In genomic region chr16:4380131-4381063, GRCh38 we compare ENCODE assay signal across 15 cellular contexts. TPM values are rescaled to one million over a fixed set of nuclear protein-coding genes. Genes with fewer than 3 reads are reported as not detected.
DNase-seq lines count a peak whose midpoint lies in the region; ATAC-seq and TF ChIP-seq lines count a peak whose summit lies in the region.
"Had no signal": no experiment of that assay in that cellular context is flagged by ENCODE, and none has a peak within 500 bp of the region (broad histone marks: within the 10 kb centered on the region; RNA-seq: fewer than 3 reads in every experiment).

No MANE protein-coding gene starts in this region.

- ATAC-seq in GM19467 (IDR thresholded peaks at IDR 0.05; ENCODE audit: unreplicated experiment): no peak
- ATAC-seq: heart right ventricle; naive thymus-derived CD4-positive, alpha-beta T cell; stimulated activated naive CD8-positive, alpha-beta T cell treated with anti-CD3 and anti-CD28 coated beads, Interleukin-15, amount 100 ng/mL, for 72 hours had no signal

- H3K27ac ChIP-seq in cardiac muscle cell (peak overlapping the region; percentile 50), vagina (peak overlapping the region; percentile 35)
- H3K27ac ChIP-seq: epithelial cell of prostate had no signal

- H3K9me3 Mint-ChIP-seq in mesothelial cell of epicardium: no peaks in the 10 kb centered on the region
- H3K9me3 Mint-ChIP-seq: activated naive CD4-positive, alpha-beta T cell treated with anti-CD3 and anti-CD28 coated beads for 36 hours; naive thymus-derived CD4-positive, alpha-beta T cell; stimulated activated naive CD8-positive, alpha-beta T cell treated with anti-CD3 and anti-CD28 coated beads, Interleukin-15, amount 100 ng/mL, for 72 hours had no signal

- no peaks in the 10 kb centered on the region for H3K27me3 Mint-ChIP-seq in mesothelial cell of epicardium (ENCODE audit: low read depth)
- H3K27me3 Mint-ChIP-seq: naive thymus-derived CD4-positive, alpha-beta T cell; stimulated activated naive CD8-positive, alpha-beta T cell treated with anti-CD3 and anti-CD28 coated beads, Interleukin-15, amount 100 ng/mL, for 72 hours had no signal

- DNase-seq in cardiac muscle cell (ENCODE audit: low read depth in 1 of 2, low spot score in 1 of 2) (no peak), cardiac septum (ENCODE audit: low spot score) (no peak), dermis blood vessel endothelial cell (peak; percentile 14), mesothelial cell of epicardium (ENCODE audit: low spot score in 2 of 2, unreplicated experiment in 2 of 2) (no peak), vagina (ENCODE audit: extremely low spot score in 2 of 2) (no peak), HPDE6-E6E7 (ENCODE audit: extremely low spot score) (no peak)
- no peak for DNase-seq in stimulated activated naive CD4-positive, alpha-beta T cell treated with Interleukin-2 at 50 U/mL for 16 hours (lab: John Stamatoyannopoulos, UW)
- DNase-seq: activated naive CD4-positive, alpha-beta T cell treated with anti-CD3 and anti-CD28 coated beads for 36 hours; Calu3; MG63; stimulated activated naive CD8-positive, alpha-beta T cell treated with anti-CD3 and anti-CD28 coated beads, Interleukin-15, amount 100 ng/mL, for 72 hours had no signal

- H3K36me3 Mint-ChIP-seq in mesothelial cell of epicardium: peaks cover 2% of the 10 kb centered on the region

- no peaks in the 10 kb centered on the region for H3K36me3 ChIP-seq in cardiac muscle cell
- H3K36me3 ChIP-seq in vagina: peaks cover 0 to 29% of the 10 kb centered on the region in 2 donors

- H3K27me3 ChIP-seq in cardiac muscle cell (no peaks in the 10 kb centered on the region), vagina (no peaks in the 10 kb centered on the region)
- H3K27me3 ChIP-seq: heart right ventricle, MG63 had no signal

- TF ChIP-seq POLR2A in vagina (IDR thresholded peaks at IDR 0.05): no peak

- H3K9me3 ChIP-seq in cardiac muscle cell (ENCODE audit: low read depth): no peaks in the 10 kb centered on the region
- no peaks in the 10 kb centered on the region for H3K9me3 ChIP-seq in vagina
- H3K9me3 ChIP-seq: heart right ventricle, MG63 had no signal

- peaks cover 26% of the 10 kb centered on the region for H3K4me1 Mint-ChIP-seq in mesothelial cell of epicardium

- H3K4me3 Mint-ChIP-seq in mesothelial cell of epicardium: no peak overlapping the region
- H3K4me3 Mint-ChIP-seq: activated naive CD4-positive, alpha-beta T cell treated with anti-CD3 and anti-CD28 coated beads for 36 hours; naive thymus-derived CD4-positive, alpha-beta T cell; stimulated activated naive CD8-positive, alpha-beta T cell treated with anti-CD3 and anti-CD28 coated beads, Interleukin-15, amount 100 ng/mL, for 72 hours had no signal

- peaks cover 29% of the 10 kb centered on the region for H3K4me1 ChIP-seq in cardiac muscle cell (ENCODE audit: low read depth)
- peaks cover 65% of the 10 kb centered on the region for H3K4me1 ChIP-seq in vagina

- H3K4me3 ChIP-seq in cardiac muscle cell (no peak overlapping the region), vagina (no peak overlapping the region)
- H3K4me3 ChIP-seq: heart right ventricle, MG63 had no signal

- intact Hi-C loops in cardiac septum (cut with DNase I) (no loop called here), vagina (cut with DNase I) (no loop called here)

- no peak for TF ChIP-seq CTCF in cardiac muscle cell (IDR thresholded peaks at IDR 0.05; ENCODE audit: low read depth, low read length)
- no peak for TF ChIP-seq CTCF in mesothelial cell of epicardium (IDR thresholded peaks at IDR 0.05; ENCODE audit: unreplicated experiment)
- no peak for TF ChIP-seq CTCF in vagina (IDR thresholded peaks at IDR 0.05)

- H3K27ac Mint-ChIP-seq in mesothelial cell of epicardium: peak overlapping the region; percentile 16
- H3K27ac Mint-ChIP-seq: activated naive CD4-positive, alpha-beta T cell treated with anti-CD3 and anti-CD28 coated beads for 36 hours had no signal

RNA-seq across cellular contexts. Expression of gene VASN, which starts 8.7 kb away (rescaled TPM):
- 23.3 and 33.3 TPM in 2 replicates for total RNA-seq in cardiac muscle cell
- polyA plus RNA-seq in cardiac muscle cell: 18.9 and 30.5 TPM in 2 replicates
- total RNA-seq in cardiac septum: 6.3 TPM
- total RNA-seq in dermis blood vessel endothelial cell: 1.9 and 2.2 TPM in 2 replicates
- 36.7 to 37.6 TPM (median 37.5 TPM) in 3 replicates for total RNA-seq in mesothelial cell of epicardium
- total RNA-seq in vagina: 37.6 TPM
- total RNA-seq: activated naive CD4-positive, alpha-beta T cell treated with anti-CD3 and anti-CD28 coated beads for 36 hours had no signal

RNA-seq across cellular contexts. Expression of gene PAM16, which starts 29.3 kb away (rescaled TPM):
- 65.1 and 72.5 TPM in 2 replicates for total RNA-seq in cardiac muscle cell
- 71.8 and 82.8 TPM in 2 replicates for polyA plus RNA-seq in cardiac muscle cell
- total RNA-seq in cardiac septum: 43.3 TPM
- 11.6 and 15.5 TPM in 2 replicates for total RNA-seq in dermis blood vessel endothelial cell
- 31.8 to 35.6 TPM (median 33.6 TPM) in 3 replicates for total RNA-seq in mesothelial cell of epicardium
- total RNA-seq in vagina: 76.1 TPM

RNA-seq across cellular contexts. Expression of gene CORO7, which starts 36.0 kb away (rescaled TPM):
- 33.0 and 66.5 TPM in 2 replicates for total RNA-seq in cardiac muscle cell
- polyA plus RNA-seq in cardiac muscle cell: 54.2 and 62.1 TPM in 2 replicates
- 11.9 TPM for total RNA-seq in cardiac septum
- 44.9 and 58.0 TPM in 2 replicates for total RNA-seq in dermis blood vessel endothelial cell
- total RNA-seq in mesothelial cell of epicardium: 32.9 to 35.1 TPM (median 34.1 TPM) in 3 replicates
- total RNA-seq in vagina: 30.9 TPM

RNA-seq across cellular contexts. Expression of gene DNAJA3, which starts 45.3 kb away (rescaled TPM):
- total RNA-seq in cardiac muscle cell (62.1 and 70.7 TPM in 2 replicates), cardiac septum (50.7 TPM), dermis blood vessel endothelial cell (41.0 and 58.9 TPM in 2 replicates), mesothelial cell of epicardium (34.7 to 37.7 TPM (median 35.3 TPM) in 3 replicates), vagina (33.6 TPM)
- 60.5 and 70.8 TPM in 2 replicates for polyA plus RNA-seq in cardiac muscle cell
